In the genomic region with DNA sequence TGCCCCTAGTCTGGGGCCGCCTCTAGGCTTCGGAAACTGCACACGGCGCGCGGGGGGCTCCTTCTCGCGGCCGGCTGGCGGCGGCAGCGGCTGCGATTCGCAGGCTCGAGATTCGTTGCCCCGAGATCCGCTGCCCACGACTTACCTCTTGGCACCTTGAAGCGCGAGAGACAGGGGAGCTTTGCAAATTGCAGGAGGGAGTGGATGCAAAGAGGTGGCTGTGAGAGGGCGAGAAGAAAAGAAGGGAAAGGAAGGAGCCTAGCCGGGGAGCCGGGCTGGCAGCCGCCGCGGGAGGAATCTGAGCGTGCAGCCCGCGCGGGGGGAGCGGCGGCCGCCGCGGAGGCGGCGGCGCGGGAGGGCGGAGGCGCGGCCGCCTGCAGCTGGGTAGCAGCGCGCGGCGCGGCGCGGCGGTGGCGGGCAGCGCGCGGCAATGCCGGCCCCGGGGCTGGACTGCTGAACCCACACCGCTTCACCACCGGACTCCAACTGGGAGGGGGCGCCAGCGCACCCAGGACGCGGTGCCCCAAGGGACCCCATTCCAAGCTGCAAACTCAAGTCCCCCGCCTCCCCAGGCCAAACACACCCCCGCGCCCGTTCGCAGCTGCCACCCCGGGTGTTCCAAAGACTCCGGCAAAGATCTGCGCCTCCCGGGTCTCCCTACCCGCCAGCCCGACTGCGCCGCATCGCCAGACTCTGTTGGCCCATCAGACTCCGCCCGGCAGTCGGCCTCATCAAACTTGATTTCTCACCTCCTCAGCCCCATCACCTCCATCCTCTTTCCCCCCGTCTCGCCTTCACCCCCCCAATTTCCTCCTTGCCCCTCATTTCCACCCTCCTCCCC, we compare ENCODE assay signal across 8 cellular contexts. TPM values are rescaled to one million over a fixed set of nuclear protein-coding genes. Genes with fewer than 3 reads are reported as not detected.
A peak's percentile ranks its signal among the peaks of the same experiment; 100 is the strongest.
DNase-seq lines count a peak whose midpoint lies in the region; ATAC-seq, FAIRE-seq and TF ChIP-seq lines count a peak whose summit lies in the region.

No MANE protein-coding gene starts in this region.

- H3K4me3 ChIP-seq in K562: peak overlapping the region; percentile 55
- peak overlapping the region; percentile 67 for H3K4me3 ChIP-seq in iPS-11a (ENCODE audit: low read depth, low read length)
- H3K4me3 ChIP-seq in retinal pigment epithelial cell (ENCODE audit: low read length): peak overlapping the region; percentile 81

- no peaks in the 10 kb centered on the region for H3K36me3 ChIP-seq in K562 (ENCODE audit: control insufficient read depth, insufficient read depth, low read length)

- H4K20me1 ChIP-seq in K562 (replicated peaks; ENCODE audit: control insufficient read depth, insufficient read depth, low read length): no peaks in the 10 kb centered on the region

- CTCF ChIA-PET in K562 (lab: Yijun Ruan, JAX; ENCODE audit: low intra/inter-chr PET ratio): no interaction called here

- H3K9me3 ChIP-seq in K562 (replicated peaks; ENCODE audit: control insufficient read depth, insufficient read depth, low read depth, low read length): no peaks in the 10 kb centered on the region

- TF ChIP-seq EP300 in K562 (IDR thresholded peaks at IDR 0.05; ENCODE audit: low read length): no peak

- H3K27ac ChIP-seq in K562 (ENCODE audit: extremely low read depth, low read depth, low read length): no peak overlapping the region

- peaks cover 9 to 19% of the 10 kb centered on the region in 2 experiments; a peak in 4 of 5 replicates for H3K27me3 ChIP-seq in K562 (ENCODE audit: control insufficient read depth in 2 of 2, insufficient read depth in 2 of 2, low read length in 2 of 2)

- H3K4me2 ChIP-seq in K562 (ENCODE audit: insufficient read depth, low read length): peak overlapping the region; percentile 84

- H3K9me1 ChIP-seq in K562 (ENCODE audit: control insufficient read depth, insufficient read depth, low read length): no peaks in the 10 kb centered on the region

- FAIRE-seq in K562 (lab: Jason Lieb, UNC): no peak

- peak; percentile 25 to 46 (median 44); a peak in 4 of 6 replicates for TF ChIP-seq CTCF in K562 (IDR thresholded peaks at IDR 0.05 in 2 of 3, conservative IDR thresholded peaks at IDR 0.05 in 1 of 3; ENCODE audit: insufficient read depth in 2 of 3, low read depth in 1 of 3, low read length in 3 of 3)
- peak; percentile 39 for TF ChIP-seq CTCF in retinal pigment epithelial cell (conservative IDR thresholded peaks at IDR 0.05; ENCODE audit: low read depth, low read length)

- peak; percentile 67 to 72 for TF ChIP-seq RAD21 in K562 (CRISPR knock-in tag; conservative IDR thresholded peaks at IDR 0.05 in 1 of 2, IDR thresholded peaks at IDR 0.05 in 1 of 2)

- H3K79me2 ChIP-seq in K562 (ENCODE audit: control insufficient read depth, insufficient read depth, low read length): no peaks in the 10 kb centered on the region

- peak overlapping the region in 1 of 2 experiments; percentile 89; a peak in 3 of 4 replicates for H3K9ac ChIP-seq in K562 (ENCODE audit: insufficient read depth in 1 of 2, low read depth in 2 of 2, low read length in 2 of 2)

- ATAC-seq in K562: peak; percentile 81
- no peak for ATAC-seq in HG02840 (IDR thresholded peaks at IDR 0.05; ENCODE audit: low FRiP score, unreplicated experiment)
- ATAC-seq in HG02870 (IDR thresholded peaks at IDR 0.05; ENCODE audit: unreplicated experiment): no peak

- peak overlapping the region; percentile 89 for H2AFZ ChIP-seq in K562 (ENCODE audit: low read depth, low read length)

- DNase-seq in DMS79 (lab: John Stamatoyannopoulos, UW): peak; percentile 12
- DNase-seq in KG1 (lab: John Stamatoyannopoulos, UW): peak; percentile 46
- peak; percentile 34 for DNase-seq in T-helper 9 cell
- DNase-seq in K562 (ENCODE audit: extremely low read depth in 1 of 4, low spot score in 3 of 4): peak; percentile 60 to 69 (median 63)
- DNase-seq in retinal pigment epithelial cell (ENCODE audit: low read depth): no peak

- H3K4me1 ChIP-seq in K562 (replicated peaks in 1 of 2; ENCODE audit: control insufficient read depth in 2 of 2, insufficient read depth in 2 of 2, low read length in 2 of 2): peaks cover 0 to 41% of the 10 kb centered on the region in 2 experiments; a peak in 4 of 5 replicates

- BruUV-seq in K562 (replicated peaks; lab: Mats Ljungman, UMichigan): no TSS peak

- WGBS in K562 (ENCODE audit: insufficient coverage, low coverage, missing lambda C conversion rate): 2% methylated on average over 79 of the region's 83 CpGs

- in situ Hi-C loops in K562 (cut with MboI): no loop called here

- POLR2A ChIA-PET in K562 (lab: Yijun Ruan, JAX): interaction anchor here (0.6 kb wide), 2 partner anchors 54 to 766 kb away, joined by 3 read pairs; no protein-coding TSS in a partner anchor

- TF ChIP-seq POLR2A in K562 (conservative IDR thresholded peaks at IDR 0.05): no peak

- intact Hi-C loops in K562 (cut with micrococcal nuclease): loop anchor here (2.0 to 5.0 kb wide), 3 partner anchors 40 to 293 kb away; no protein-coding TSS in a partner anchor

TF ChIP-seq in K562, 482 proteins besides CTCF, POLR2A, EP300 and RAD21 (continues in another document):
- TF ChIP-seq ZSCAN29 (IDR thresholded peaks at IDR 0.05): no peak
- TF ChIP-seq CBFA2T3 (IDR thresholded peaks at IDR 0.05): no peak
- TF ChIP-seq, protein P1, sequence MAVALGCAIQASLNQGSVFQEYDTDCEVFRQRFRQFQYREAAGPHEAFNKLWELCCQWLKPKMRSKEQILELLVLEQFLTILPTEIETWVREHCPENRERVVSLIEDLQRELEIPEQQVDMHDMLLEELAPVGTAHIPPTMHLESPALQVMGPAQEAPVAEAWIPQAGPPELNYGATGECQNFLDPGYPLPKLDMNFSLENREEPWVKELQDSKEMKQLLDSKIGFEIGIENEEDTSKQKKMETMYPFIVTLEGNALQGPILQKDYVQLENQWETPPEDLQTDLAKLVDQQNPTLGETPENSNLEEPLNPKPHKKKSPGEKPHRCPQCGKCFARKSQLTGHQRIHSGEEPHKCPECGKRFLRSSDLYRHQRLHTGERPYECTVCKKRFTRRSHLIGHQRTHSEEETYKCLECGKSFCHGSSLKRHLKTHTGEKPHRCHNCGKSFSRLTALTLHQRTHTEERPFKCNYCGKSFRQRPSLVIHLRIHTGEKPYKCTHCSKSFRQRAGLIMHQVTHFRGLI (CRISPR knock-in tag; IDR thresholded peaks at IDR 0.05): no peak
- TF ChIP-seq, protein P2, sequence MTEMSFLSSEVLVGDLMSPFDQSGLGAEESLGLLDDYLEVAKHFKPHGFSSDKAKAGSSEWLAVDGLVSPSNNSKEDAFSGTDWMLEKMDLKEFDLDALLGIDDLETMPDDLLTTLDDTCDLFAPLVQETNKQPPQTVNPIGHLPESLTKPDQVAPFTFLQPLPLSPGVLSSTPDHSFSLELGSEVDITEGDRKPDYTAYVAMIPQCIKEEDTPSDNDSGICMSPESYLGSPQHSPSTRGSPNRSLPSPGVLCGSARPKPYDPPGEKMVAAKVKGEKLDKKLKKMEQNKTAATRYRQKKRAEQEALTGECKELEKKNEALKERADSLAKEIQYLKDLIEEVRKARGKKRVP (CRISPR knock-in tag; IDR thresholded peaks at IDR 0.05): 0 out of 2 replicates have a peak, but pooled peaks have one; percentile 17
- TF ChIP-seq SMC3 (conservative IDR thresholded peaks at IDR 0.05; ENCODE audit: insufficient read depth, low read depth, low read length): no peak
- TF ChIP-seq ADNP (tag; IDR thresholded peaks at IDR 0.05): no peak
- no peak for TF ChIP-seq BCL6 (CRISPR knock-in tag; IDR thresholded peaks at IDR 0.05)
- 0 out of 2 replicates have a peak, but pooled peaks have one; percentile 65 for TF ChIP-seq ZBTB7A (IDR thresholded peaks at IDR 0.05; ENCODE audit: borderline replicate concordance, control insufficient read depth, low read depth, low read length)
- 0 out of 2 replicates have a peak, but pooled peaks have one; percentile 26 for TF ChIP-seq BCOR (IDR thresholded peaks at IDR 0.05)
- peak; percentile 69 for TF ChIP-seq RB1 (IDR thresholded peaks at IDR 0.05; ENCODE audit: low read depth)
- TF ChIP-seq ZNF778 (CRISPR knock-in tag; IDR thresholded peaks at IDR 0.05): no peak
- no peak for TF ChIP-seq ZNF184 (CRISPR knock-in tag; IDR thresholded peaks at IDR 0.05)
- TF ChIP-seq HNRNPLL (IDR thresholded peaks at IDR 0.05; ENCODE audit: low read depth, low read length, poor library complexity, severe bottlenecking): no peak
- TF ChIP-seq MCM7 (IDR thresholded peaks at IDR 0.05): no peak
- no peak for TF ChIP-seq KHSRP (IDR thresholded peaks at IDR 0.05)
- TF ChIP-seq RBM34 (IDR thresholded peaks at IDR 0.05; ENCODE audit: borderline replicate concordance, insufficient read depth, low read length): no peak

RNA-seq across cellular contexts. Expression of a gene that starts 44.2 kb away (rescaled TPM):
- 7.5 and 15.8 TPM in 2 replicates for total RNA-seq in K562 (2011; cell fraction: chromatin; rRNA removed; ENCODE audit: low replicate concordance)
- total RNA-seq in K562 (2011; cell fraction: nucleolus; rRNA removed): 4.9 and 6.2 TPM in 2 replicates
- total RNA-seq in K562 (2011; cell fraction: nucleoplasm; rRNA removed): 10.3 and 16.6 TPM in 2 replicates
- total RNA-seq in K562 (2014; rRNA removed): 4.7 and 7.2 TPM in 2 replicates
- 9.4 and 10.1 TPM in 2 replicates for total RNA-seq in K562 (2014; rRNA removed; fragmentation: Illumina TruSeq; extraction: Trizol)
- total RNA-seq in K562 (2015; rRNA removed; fragmentation: Illumina TruSeq; extraction: Trizol): 6.4 and 7.9 TPM in 2 replicates
- 11.3 and 11.9 TPM in 2 replicates for total RNA-seq in K562 (2021)
- polyA plus RNA-seq in K562 (2011; rRNA removed): 15.3 and 18.6 TPM in 2 replicates
- polyA plus RNA-seq in K562 (2011; cell fraction: cytosol; rRNA removed): 15.9 and 18.2 TPM in 2 replicates
- 11.7 and 13.1 TPM in 2 replicates for polyA plus RNA-seq in K562 (2011; cell fraction: nucleus; rRNA removed)
- 11.6 and 25.6 TPM in 2 replicates for polyA plus RNA-seq in K562 (2012)
- polyA plus RNA-seq in K562 (2014; fragmentation: Illumina TruSeq; extraction: Trizol): 15.6 and 15.8 TPM in 2 replicates
- 10 to 100 TPM; 13.2 to 16.3 TPM for polyA plus RNA-seq in K562 (2014; fragmentation: Nextera tagmentation; extraction: Ambion mirVana)
- 8.1 and 14.7 TPM in 2 replicates for polyA plus RNA-seq in K562 (2014; rRNA removed)
- polyA minus RNA-seq in K562 (2011; rRNA and poly(A)+ RNA removed): 16.3 and 17.8 TPM in 2 replicates
- 3.0 and 20.3 TPM in 2 replicates for polyA minus RNA-seq in K562 (2011; cell fraction: cytosol; rRNA and poly(A)+ RNA removed)
- polyA minus RNA-seq in K562 (2011; cell fraction: nucleus; rRNA and poly(A)+ RNA removed): 10.2 and 14.4 TPM in 2 replicates
